In the genomic region with DNA sequence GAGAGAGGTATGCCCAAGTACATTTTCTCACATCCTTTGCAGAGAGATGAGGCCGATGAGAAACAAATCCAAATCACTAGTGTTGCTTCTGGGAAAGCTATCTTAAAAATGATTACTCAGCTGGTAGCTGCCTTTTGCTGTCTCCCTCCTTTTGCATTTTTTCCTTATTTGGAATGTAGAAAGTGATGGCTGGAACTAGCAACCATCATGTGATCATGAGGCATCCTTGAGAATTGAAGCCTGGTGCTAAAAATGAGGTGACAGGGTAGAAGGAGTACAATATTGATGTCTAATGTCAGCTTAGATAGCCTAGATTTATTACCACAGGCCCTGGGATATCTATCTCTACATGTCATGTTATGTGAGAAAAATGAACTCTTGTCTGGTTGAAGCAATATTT, we compare ENCODE assay signal across 29 cellular contexts.
"Had no signal": no experiment of that assay in that cellular context is flagged by ENCODE, and none has a peak within 500 bp of the region (broad histone marks: within the 10 kb centered on the region; RNA-seq: fewer than 3 reads in every experiment).

No MANE protein-coding gene starts in this region.

- H3K27ac Mint-ChIP-seq: natural killer cell treated with Interleukin-12 subunit alpha and Interleukin-12 subunit beta and Interleukin-15 and Interleukin-18, amount 100 ng/mL, for 72 hours; nephron progenitor cell; progenitor cell of endocrine pancreas; stimulated activated effector memory CD8-positive, alpha-beta T cell treated with anti-CD3 and anti-CD28 coated beads, Interleukin-12 subunit alpha, Interleukin-12 subunit beta, amount 100 ng/mL, for 72 hours; stimulated activated naive B cell treated with anti-CD40 and anti-IgM and Interleukin-4, amounts not matched to agents 10 μg/mL and 1 μg/mL and 100 μg/mL, for 72 hours; stimulated activated naive CD8-positive, alpha-beta T cell treated with anti-CD3 and anti-CD28 coated beads, Interleukin-15, Interleukin-2, amounts not matched to agents 100 ng/mL and 50 ng/mL, for 24 hours had no signal

- ATAC-seq: natural killer cell treated with Interleukin-12 subunit alpha and Interleukin-12 subunit beta and Interleukin-15 and Interleukin-18, amount 100 ng/mL, for 72 hours; psoas muscle; right cardiac atrium; right lobe of liver; stimulated activated effector memory CD8-positive, alpha-beta T cell treated with anti-CD3 and anti-CD28 coated beads, Interleukin-12 subunit alpha, Interleukin-12 subunit beta, amount 100 ng/mL, for 72 hours; stimulated activated naive B cell treated with anti-CD40 and anti-IgM and Interleukin-4, amounts not matched to agents 10 μg/mL and 1 μg/mL and 100 μg/mL, for 72 hours had no signal

- H2AFZ ChIP-seq: parathyroid adenoma had no signal

- DNase-seq: nephron progenitor cell; occipital lobe; ovary; posterior cingulate gyrus; psoas muscle; right cardiac atrium; right lobe of liver; sigmoid colon; small intestine; stimulated activated CD4-positive, alpha-beta T cell treated with anti-CD3 and anti-CD28 coated beads, Interleukin-15, amount 100 ng/mL, for 24 hours; stimulated activated CD4-positive, alpha-beta T cell treated with anti-CD3 and anti-CD28 coated beads, Interleukin-2, amount 100 ng/mL, for 24 hours; stimulated activated CD4-positive, alpha-beta T cell treated with anti-CD3 and anti-CD28 coated beads, Interleukin-2, amount 100 ng/mL, for 48 hours; stimulated activated CD4-positive, alpha-beta T cell treated with anti-CD3 and anti-CD28 coated beads, Interleukin-4, amount 100 ng/mL, for 24 hours; stimulated activated naive B cell treated with anti-CD40 and anti-IgM and Interleukin-4, amounts not matched to agents 10 μg/mL and 1 μg/mL and 100 μg/mL, for 72 hours; stimulated activated naive CD4-positive, alpha-beta T cell treated with Interleukin-2 at 50 U/mL for 16 hours; stomach; thyroid gland; upper lobe of left lung had no signal

- H3K4me3 ChIP-seq: ovary, psoas muscle, right lobe of liver, sigmoid colon, stomach, thoracic aorta, thyroid gland, tibial nerve, upper lobe of left lung, vagina had no signal

- H3K27me3 Mint-ChIP-seq: natural killer cell treated with Interleukin-12 subunit alpha and Interleukin-12 subunit beta and Interleukin-15 and Interleukin-18, amount 100 ng/mL, for 72 hours; stimulated activated naive B cell treated with anti-CD40 and anti-IgM and Interleukin-4, amounts not matched to agents 10 μg/mL and 1 μg/mL and 100 μg/mL, for 72 hours; stimulated activated naive CD8-positive, alpha-beta T cell treated with anti-CD3 and anti-CD28 coated beads, Interleukin-15, Interleukin-2, amounts not matched to agents 100 ng/mL and 50 ng/mL, for 24 hours had no signal

- H3K9me3 ChIP-seq: neutrophil, ovary, psoas muscle, right lobe of liver, sigmoid colon, stomach, thoracic aorta, thyroid gland, upper lobe of left lung, vagina had no signal

- FAIRE-seq: small intestine, urothelium cell line had no signal

- H3K9me3 Mint-ChIP-seq: neural crest cell; stimulated activated naive B cell treated with anti-CD40 and anti-IgM and Interleukin-4, amounts not matched to agents 10 μg/mL and 1 μg/mL and 100 μg/mL, for 72 hours had no signal

- H3K4me1 Mint-ChIP-seq: nephron progenitor cell; neural crest cell; stimulated activated effector memory CD8-positive, alpha-beta T cell treated with anti-CD3 and anti-CD28 coated beads, Interleukin-12 subunit alpha, Interleukin-12 subunit beta, amount 100 ng/mL, for 72 hours; stimulated activated naive B cell treated with anti-CD40 and anti-IgM and Interleukin-4, amounts not matched to agents 10 μg/mL and 1 μg/mL and 100 μg/mL, for 72 hours had no signal

- H3K36me3 ChIP-seq: neutrophil, ovary, right lobe of liver, sigmoid colon, stomach, thoracic aorta, thyroid gland, tibial nerve, upper lobe of left lung, vagina had no signal

- H3K27ac ChIP-seq: neutrophil, ovary, parathyroid adenoma, psoas muscle, right lobe of liver, sigmoid colon, stomach, thoracic aorta, thyroid gland, tibial nerve, upper lobe of left lung, vagina had no signal

- H3K9ac ChIP-seq: parathyroid adenoma had no signal

- H3K79me2 ChIP-seq: parathyroid adenoma had no signal

- H3K36me3 Mint-ChIP-seq: stimulated activated effector memory CD8-positive, alpha-beta T cell treated with anti-CD3 and anti-CD28 coated beads, Interleukin-12 subunit alpha, Interleukin-12 subunit beta, amount 100 ng/mL, for 72 hours; stimulated activated naive B cell treated with anti-CD40 and anti-IgM and Interleukin-4, amounts not matched to agents 10 μg/mL and 1 μg/mL and 100 μg/mL, for 72 hours had no signal

- H3K4me3 Mint-ChIP-seq: natural killer cell treated with Interleukin-12 subunit alpha and Interleukin-12 subunit beta and Interleukin-15 and Interleukin-18, amount 100 ng/mL, for 72 hours; nephron progenitor cell; neural crest cell; stimulated activated effector memory CD8-positive, alpha-beta T cell treated with anti-CD3 and anti-CD28 coated beads, Interleukin-12 subunit alpha, Interleukin-12 subunit beta, amount 100 ng/mL, for 72 hours; stimulated activated naive B cell treated with anti-CD40 and anti-IgM and Interleukin-4, amounts not matched to agents 10 μg/mL and 1 μg/mL and 100 μg/mL, for 72 hours; stimulated activated naive CD8-positive, alpha-beta T cell treated with anti-CD3 and anti-CD28 coated beads, Interleukin-15, Interleukin-2, amounts not matched to agents 100 ng/mL and 50 ng/mL, for 24 hours had no signal

- H3K27me3 ChIP-seq: neutrophil, ovary, right lobe of liver, sigmoid colon, stomach, thyroid gland, tibial nerve, upper lobe of left lung, vagina had no signal

- H3K4me1 ChIP-seq: parathyroid adenoma, psoas muscle, right lobe of liver, sigmoid colon, stomach, thyroid gland, tibial nerve, upper lobe of left lung, vagina had no signal
